ENCODE assay signal across 29 cellular contexts in the genomic region with DNA sequence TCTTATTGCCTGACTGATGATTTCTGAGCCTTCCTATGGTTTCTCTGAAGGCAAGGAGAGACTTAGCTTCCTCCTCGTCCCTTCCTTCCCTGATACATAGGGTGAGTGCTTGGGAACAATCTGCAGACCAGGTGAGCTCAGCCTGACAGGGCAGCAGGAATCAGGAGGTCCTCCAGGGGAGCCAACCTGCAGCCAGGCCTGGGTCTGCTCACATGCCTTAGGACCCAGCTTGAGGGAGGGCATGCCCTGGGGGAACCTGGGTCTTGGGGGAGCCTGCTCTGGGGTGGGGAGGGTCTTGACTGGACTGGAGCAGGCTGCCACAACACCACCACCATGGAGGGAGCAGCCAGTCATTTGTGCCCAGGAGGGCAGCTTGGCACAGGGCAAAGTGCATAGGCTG. TPM values are rescaled to one million over a fixed set of nuclear protein-coding genes. Genes with fewer than 3 reads are reported as not detected.
"Had no signal": no experiment of that assay in that cellular context is flagged by ENCODE, and none has a peak within 500 bp of the region (broad histone marks: within the 10 kb centered on the region; RNA-seq: fewer than 3 reads in every experiment).

No MANE protein-coding gene starts in this region.

- H3K9me3 ChIP-seq: gastroesophageal sphincter, heart left ventricle, prostate gland, sigmoid colon, thyroid gland had no signal

- H3K4me1 ChIP-seq: foreskin keratinocyte, gastroesophageal sphincter, heart left ventricle, neural progenitor cell, prostate gland, sigmoid colon, stomach, thyroid gland had no signal

- H3K4me3 Mint-ChIP-seq: naive thymus-derived CD4-positive, alpha-beta T cell; nephron; neural progenitor cell; stimulated activated effector memory CD8-positive, alpha-beta T cell treated with anti-CD3 and anti-CD28 coated beads, Interleukin-12 subunit alpha, Interleukin-12 subunit beta, amount 100 ng/mL, for 72 hours had no signal

- DNase-seq: foreskin keratinocyte; heart left ventricle; kidney; mesendoderm; midbrain; naive thymus-derived CD4-positive, alpha-beta T cell; right cardiac atrium; sigmoid colon; stimulated activated CD4-positive, alpha-beta T cell treated with anti-CD3 and anti-CD28 coated beads, Interleukin-2, amount 100 ng/mL, for 24 hours; stimulated activated CD4-positive, alpha-beta T cell treated with anti-CD3 and anti-CD28 coated beads, Interleukin-4, amount 100 ng/mL, for 24 hours; stomach; thyroid gland; trophoblast cell had no signal

- H3K4me3 ChIP-seq: coronary artery, gastroesophageal sphincter, heart left ventricle, hepatocyte, neural progenitor cell, prostate gland, sigmoid colon, stomach, thyroid gland had no signal

- ATAC-seq: esophagus mucosa; foreskin keratinocyte; gastroesophageal sphincter; heart left ventricle; left lobe of liver; naive thymus-derived CD4-positive, alpha-beta T cell; right cardiac atrium had no signal

- H3K27me3 ChIP-seq: foreskin keratinocyte, heart left ventricle, hepatocyte, neural progenitor cell, sigmoid colon, stomach, thyroid gland had no signal

- H3K36me3 Mint-ChIP-seq: naive thymus-derived CD4-positive, alpha-beta T cell; neural progenitor cell; stimulated activated effector memory CD8-positive, alpha-beta T cell treated with anti-CD3 and anti-CD28 coated beads, Interleukin-12 subunit alpha, Interleukin-12 subunit beta, amount 100 ng/mL, for 72 hours had no signal

- H3K36me3 ChIP-seq: gastroesophageal sphincter, heart left ventricle, neural progenitor cell, prostate gland, sigmoid colon, stomach, thyroid gland had no signal

- H3K4me1 Mint-ChIP-seq: naive thymus-derived CD4-positive, alpha-beta T cell; nephron; neural progenitor cell; stimulated activated effector memory CD8-positive, alpha-beta T cell treated with anti-CD3 and anti-CD28 coated beads, Interleukin-12 subunit alpha, Interleukin-12 subunit beta, amount 100 ng/mL, for 72 hours had no signal

- H3K27ac Mint-ChIP-seq: naive thymus-derived CD4-positive, alpha-beta T cell; nephron; neural progenitor cell; stimulated activated effector memory CD8-positive, alpha-beta T cell treated with anti-CD3 and anti-CD28 coated beads, Interleukin-12 subunit alpha, Interleukin-12 subunit beta, amount 100 ng/mL, for 72 hours had no signal

- H3K27ac ChIP-seq: coronary artery, foreskin keratinocyte, gastroesophageal sphincter, heart left ventricle, hepatocyte, neural progenitor cell, prostate gland, sigmoid colon, stomach, thyroid gland had no signal

- H3K9me3 Mint-ChIP-seq: naive thymus-derived CD4-positive, alpha-beta T cell; nephron; stimulated activated effector memory CD8-positive, alpha-beta T cell treated with anti-CD3 and anti-CD28 coated beads, Interleukin-12 subunit alpha, Interleukin-12 subunit beta, amount 100 ng/mL, for 72 hours had no signal

RNA-seq across cellular contexts. Expression of gene LRRC18, which starts 57.7 kb away (rescaled TPM):
- total RNA-seq: dermis microvascular lymphatic vessel endothelial cell; esophagus mucosa; foreskin keratinocyte; gastroesophageal sphincter; heart left ventricle; hepatocyte; kidney; left lobe of liver; liver; lung microvascular endothelial cell; naive thymus-derived CD4-positive, alpha-beta T cell; osteoblast; right cardiac atrium; sigmoid colon; subcutaneous adipose tissue; temporal lobe; thyroid gland; ureter had no signal
